Comparison of ENCODE assay signal across 14 cellular contexts in the genomic region with DNA sequence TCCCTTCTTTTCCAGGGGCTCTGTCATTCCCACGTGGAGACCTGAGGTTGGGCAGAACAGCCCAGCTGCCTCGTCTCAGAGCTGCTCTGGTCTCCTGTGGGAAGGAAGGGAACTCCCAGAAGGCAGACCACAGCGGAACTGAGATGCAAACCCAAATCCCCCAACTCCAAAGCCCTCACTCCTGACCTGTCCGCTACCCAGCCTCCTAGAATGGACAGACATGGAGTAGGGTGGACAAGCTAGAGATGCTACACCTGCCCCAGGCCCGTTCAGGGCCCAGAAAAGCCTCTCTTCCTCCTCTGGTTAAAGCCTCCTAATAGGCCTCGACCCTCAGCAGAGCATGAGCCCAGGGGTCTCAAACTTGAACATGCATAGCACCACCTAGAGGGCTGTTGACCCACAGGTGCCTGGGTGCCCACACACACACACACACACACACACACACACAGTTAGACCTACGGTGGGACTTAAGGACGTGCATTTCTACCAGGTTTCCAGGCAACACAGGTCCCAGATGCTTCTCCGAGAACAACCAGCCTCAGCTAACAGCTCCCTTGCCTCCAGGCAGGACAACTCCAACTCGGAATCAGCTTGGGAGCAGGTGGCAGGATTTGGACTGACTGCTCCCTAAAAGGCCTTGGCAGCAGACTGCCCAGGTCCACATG.
DNase-seq lines count a peak whose midpoint lies in the region; TF ChIP-seq lines count a peak whose summit lies in the region.
"Had no signal": no experiment of that assay in that cellular context is flagged by ENCODE, and none has a peak within 500 bp of the region (broad histone marks: within the 10 kb centered on the region; RNA-seq: fewer than 3 reads in every experiment).

No MANE protein-coding gene starts in this region.

- H3K9ac ChIP-seq in adipocyte (ENCODE audit: low read length), result peak overlapping the region; percentile 72

- H3K27me3 ChIP-seq in DOHH2 (ENCODE audit: control insufficient read depth, low read length), result peaks cover 15% of the 10 kb centered on the region
- H3K27me3 ChIP-seq in adipocyte (replicated peaks; ENCODE audit: control insufficient read depth, insufficient read depth, low read length), result no peaks in the 10 kb centered on the region
- H3K27me3 ChIP-seq in right atrium auricular region, result no peaks in the 10 kb centered on the region

- peak; percentile 39 for TF ChIP-seq CTCF in DOHH2 (IDR thresholded peaks at IDR 0.05; ENCODE audit: low read depth, low read length, poor library complexity, severe bottlenecking)
- no peak for TF ChIP-seq CTCF in right atrium auricular region (IDR thresholded peaks at IDR 0.05)
- peak; percentile 30 for TF ChIP-seq CTCF in retinal pigment epithelial cell (conservative IDR thresholded peaks at IDR 0.05; ENCODE audit: low read depth, low read length)

- no peaks in the 10 kb centered on the region for H3K36me3 ChIP-seq in DOHH2 (ENCODE audit: control insufficient read depth, low read length)
- peaks cover 37% of the 10 kb centered on the region for H3K36me3 ChIP-seq in adipocyte (ENCODE audit: control insufficient read depth, insufficient read depth, low read length, severe bottlenecking)
- peaks cover 24% of the 10 kb centered on the region for H3K36me3 ChIP-seq in right atrium auricular region

- H3K4me1 ChIP-seq in DOHH2 (ENCODE audit: control insufficient read depth, low read length), result no peaks in the 10 kb centered on the region
- H3K4me1 ChIP-seq in adipocyte (ENCODE audit: control insufficient read depth, insufficient read depth, low read length), result peaks cover 79% of the 10 kb centered on the region
- H3K4me1 ChIP-seq in right atrium auricular region, result peaks cover 0 to 100% of the 10 kb centered on the region in 2 donors

- no peak overlapping the region for H3K4me2 ChIP-seq in DOHH2 (ENCODE audit: low read length)

- H3K9me2 ChIP-seq in DOHH2 (replicated peaks; ENCODE audit: control insufficient read depth, low read length), result no peaks in the 10 kb centered on the region

- DNase-seq in adipocyte (ENCODE audit: low read depth) (no peak), right atrium auricular region (ENCODE audit: low spot score) (no peak), retinal pigment epithelial cell (ENCODE audit: low read depth) (no peak), medulla oblongata (ENCODE audit: extremely low spot score) (no peak), AG08395 (ENCODE audit: low spot score) (no peak), D341Med (ENCODE audit: low spot score) (no peak)
- DNase-seq in stimulated activated CD4-positive, alpha-beta T cell treated with anti-CD3 and anti-CD28 coated beads, Interleukin-1b, Interleukin-23, amount 100 ng/mL, for 48 hours, result no peak
- DNase-seq: activated CD4-positive, alpha-beta T cell treated with anti-CD3 and anti-CD28 coated beads for 4 hours; activated naive CD8-positive, alpha-beta T cell treated with anti-CD3 and anti-CD28 coated beads, Interleukin-2, amount 10 ng/mL, durations not matched to agents 7 days and 5 days; erythroblast; NCI-H69 had no signal

- H3K79me2 ChIP-seq in DOHH2 (ENCODE audit: control insufficient read depth, low read length), result no peaks in the 10 kb centered on the region

- no peaks in the 10 kb centered on the region for H4K20me1 ChIP-seq in DOHH2 (ENCODE audit: control insufficient read depth, insufficient read depth, low read depth, low read length)

- no peaks in the 10 kb centered on the region for H3F3A ChIP-seq in DOHH2 (ENCODE audit: control insufficient read depth, insufficient read depth)

- H3K4me3 ChIP-seq in DOHH2 (ENCODE audit: low read length) (no peak overlapping the region), adipocyte (ENCODE audit: low read length) (no peak overlapping the region), right atrium auricular region (no peak overlapping the region), retinal pigment epithelial cell (ENCODE audit: low read length) (no peak overlapping the region)
- H3K4me3 ChIP-seq: SK-N-MC had no signal

- H3K27ac ChIP-seq in DOHH2 (ENCODE audit: low read depth, low read length) (no peak overlapping the region), right atrium auricular region (peak overlapping the region; percentile 96 to 99)
- H3K27ac ChIP-seq: C4-2B, SK-N-MC had no signal

- no peaks in the 10 kb centered on the region for H3K9me3 ChIP-seq in DOHH2 (ENCODE audit: control insufficient read depth, insufficient read depth, low read length)
- H3K9me3 ChIP-seq in adipocyte (ENCODE audit: control insufficient read depth, low read length), result no peaks in the 10 kb centered on the region
- H3K9me3 ChIP-seq in right atrium auricular region, result no peaks in the 10 kb centered on the region

Comparison
In these comparisons a context has a peak if more than half of its experiments do, and no peak if none do; other contexts are left out.
1. CTCF ChIP-seq: peak in DOHH2 (single experiment) and retinal pigment epithelial cell (single experiment); none in right atrium auricular region (0 of 2).